Comparison of ENCODE assay signal across 12 cellular contexts in the genomic region with DNA sequence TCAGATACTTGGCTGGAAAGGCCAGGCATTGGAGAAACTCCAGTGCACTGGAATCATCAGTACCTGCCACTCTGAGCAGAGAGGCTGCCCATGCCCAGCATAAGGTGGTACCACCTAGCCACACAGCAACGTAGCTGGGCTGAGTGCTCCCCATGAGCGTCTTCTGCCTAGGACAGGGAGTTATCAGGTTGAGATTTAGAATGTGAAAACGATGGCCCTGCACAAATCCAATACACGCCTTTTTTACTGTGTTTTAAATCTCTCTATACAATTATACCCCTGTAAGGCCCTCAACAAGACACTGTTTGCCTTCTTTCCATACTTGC.
A peak's percentile ranks its signal among the peaks of the same experiment; 100 is the strongest.
DNase-seq lines count a peak whose midpoint lies in the region; ATAC-seq, FAIRE-seq and TF ChIP-seq lines count a peak whose summit lies in the region.
"Had no signal": no experiment of that assay in that cellular context is flagged by ENCODE, and none has a peak within 500 bp of the region (broad histone marks: within the 10 kb centered on the region; RNA-seq: fewer than 3 reads in every experiment).

No MANE protein-coding gene starts in this region.

- H3K27ac Mint-ChIP-seq in T-helper 1 cell treated with Interleukin-12 subunit alpha and Interleukin-12 subunit beta and Interleukin-4 antibody, amounts not matched to agents 30 μg/mL and 1 μg/mL, for 36 hours: peak overlapping the region; percentile 90
- H3K27ac Mint-ChIP-seq in activated naive CD8-positive, alpha-beta T cell treated with anti-CD3 and anti-CD28 coated beads, Interleukin-2, amount 50 U/mL, for 24 hours: peak overlapping the region; percentile 87

- H3K9ac ChIP-seq in HepG2 (ENCODE audit: insufficient read depth, low read depth, low read length): peak overlapping the region; percentile 96

- intact Hi-C loops in HepG2 (cut with micrococcal nuclease; ENCODE audit: unreplicated experiment): no loop called here

- no peak for TF ChIP-seq RAD21 in HepG2 (CRISPR knock-in tag; IDR thresholded peaks at IDR 0.05)

- WGBS in HepG2 (ENCODE audit: low lambda C conversion rate): 41% methylated on average over 4 of the region's 4 CpGs
- 39% methylated on average over 4 of the region's 4 CpGs for WGBS in suprapubic skin

- peaks cover 73% of the 10 kb centered on the region for H3K79me2 ChIP-seq in HepG2 (ENCODE audit: insufficient read depth, low read length)

- peak overlapping the region; percentile 86 for H3K27ac ChIP-seq in HepG2 (ENCODE audit: extremely low read length, insufficient read depth, low read length)
- peak overlapping the region; percentile 99 for H3K27ac ChIP-seq in suprapubic skin

- ATAC-seq in activated naive CD8-positive, alpha-beta T cell treated with anti-CD3 and anti-CD28 coated beads, Interleukin-2, amount 50 U/mL, for 24 hours: no peak
- ATAC-seq in HepG2: no peak

- no peaks in the 10 kb centered on the region for H3K36me3 ChIP-seq in HepG2 (replicated peaks in 1 of 2; ENCODE audit: control insufficient read depth in 1 of 2, insufficient read depth in 2 of 2, low read length in 2 of 2)
- H3K36me3 ChIP-seq in suprapubic skin: no peaks in the 10 kb centered on the region

- peaks cover 62% of the 10 kb centered on the region for H3K4me1 Mint-ChIP-seq in T-helper 1 cell treated with Interleukin-12 subunit alpha and Interleukin-12 subunit beta and Interleukin-4 antibody, amounts not matched to agents 30 μg/mL and 1 μg/mL, for 36 hours (ENCODE audit: low read depth)
- H3K4me1 Mint-ChIP-seq in activated naive CD8-positive, alpha-beta T cell treated with anti-CD3 and anti-CD28 coated beads, Interleukin-2, amount 50 U/mL, for 24 hours: peaks cover 74% of the 10 kb centered on the region

- H3K27me3 ChIP-seq in HepG2 (ENCODE audit: control insufficient read depth in 1 of 2, insufficient read depth in 2 of 2, low read length in 2 of 2) (no peaks in the 10 kb centered on the region; a peak in 1 of 5 replicates), suprapubic skin (no peaks in the 10 kb centered on the region)

- peaks cover 59% of the 10 kb centered on the region for H3K4me1 ChIP-seq in HepG2 (ENCODE audit: insufficient read depth, low read length)
- H3K4me1 ChIP-seq in suprapubic skin: peaks cover 63% of the 10 kb centered on the region

- no peaks in the 10 kb centered on the region for H3K9me3 Mint-ChIP-seq in T-helper 1 cell treated with Interleukin-12 subunit alpha and Interleukin-12 subunit beta and Interleukin-4 antibody, amounts not matched to agents 30 μg/mL and 1 μg/mL, for 36 hours
- H3K9me3 Mint-ChIP-seq in activated naive CD8-positive, alpha-beta T cell treated with anti-CD3 and anti-CD28 coated beads, Interleukin-2, amount 50 U/mL, for 24 hours: no peaks in the 10 kb centered on the region

- peaks cover 19% of the 10 kb centered on the region for H3K36me3 Mint-ChIP-seq in T-helper 1 cell treated with Interleukin-12 subunit alpha and Interleukin-12 subunit beta and Interleukin-4 antibody, amounts not matched to agents 30 μg/mL and 1 μg/mL, for 36 hours (ENCODE audit: low read depth)
- H3K36me3 Mint-ChIP-seq in activated naive CD8-positive, alpha-beta T cell treated with anti-CD3 and anti-CD28 coated beads, Interleukin-2, amount 50 U/mL, for 24 hours (ENCODE audit: low read depth): peaks cover 11% of the 10 kb centered on the region

- no peaks in the 10 kb centered on the region for H3K9me3 ChIP-seq in HepG2 (ENCODE audit: low read length)
- no peaks in the 10 kb centered on the region for H3K9me3 ChIP-seq in suprapubic skin

- POLR2A ChIA-PET in HepG2 (lab: Yijun Ruan, JAX): interaction anchor here (0.9 to 6.1 kb wide), 16 partner anchors 11 to 102 kb away, joined by 3 to 115 read pairs (median 10); a partner anchor contains a TSS

- no TSS peak for BruUV-seq in HepG2 (replicated peaks; lab: Mats Ljungman, UMichigan)

- no peak for TF ChIP-seq EP300 in HepG2 (IDR thresholded peaks at IDR 0.05; ENCODE audit: low read depth in 2 of 2, low read length in 2 of 2)
- no peak for TF ChIP-seq EP300 in HepG2 (CRISPR knock-in tag; IDR thresholded peaks at IDR 0.05; ENCODE audit: borderline replicate concordance)
- TF ChIP-seq EP300 in suprapubic skin (IDR thresholded peaks at IDR 0.05): no peak

- no peak for TF ChIP-seq POLR2A in HepG2 (IDR thresholded peaks at IDR 0.05; ENCODE audit: insufficient read depth in 1 of 2, low read depth in 2 of 2, low read length in 2 of 2)
- TF ChIP-seq POLR2A in suprapubic skin (IDR thresholded peaks at IDR 0.05): no peak

- FAIRE-seq in HepG2 (lab: Jason Lieb, UNC): no peak
- FAIRE-seq: bronchial epithelial cell had no signal

- CTCF ChIA-PET in HepG2 (lab: Yijun Ruan, JAX; ENCODE audit: low intra/inter-chr PET ratio, low total read pairs): no interaction called here

- H3K4me2 ChIP-seq in HepG2 (ENCODE audit: low read depth, low read length): peak overlapping the region; percentile 94

- H4K20me1 ChIP-seq in HepG2 (ENCODE audit: insufficient read depth, low read length): no peaks in the 10 kb centered on the region

- TF ChIP-seq CTCF in HepG2 (CRISPR knock-in tag; IDR thresholded peaks at IDR 0.05) (no peak), suprapubic skin (IDR thresholded peaks at IDR 0.05) (no peak)

- in situ Hi-C loops in HepG2 (cut with HindIII; ENCODE audit: extremely low pct_ligation_motif_present, low pct_unique_long_range_greater_than_20kb): no loop called here

- DNase-seq in T-helper 1 cell: no peak
- no peak for DNase-seq in activated naive CD8-positive, alpha-beta T cell treated with anti-CD3 and anti-CD28 coated beads, Interleukin-2, amount 50 U/mL, for 24 hours
- DNase-seq in HepG2 (ENCODE audit: low spot score): no peak
- no peak for DNase-seq in suprapubic skin (ENCODE audit: low spot score in 2 of 2)
- no peak for DNase-seq in hypothalamus (lab: John Stamatoyannopoulos, UW)
- DNase-seq in SHP77 treated with DMSO at 0.1 percent for 48 hours (lab: John Stamatoyannopoulos, UW): no peak
- DNase-seq in activated gamma-delta T cell (lab: John Stamatoyannopoulos, UW): no peak
- DNase-seq: 8988T; NCI-H524 treated with DMSO at 0.1 percent for 48 hours; stimulated activated CD4-positive, alpha-beta T cell treated with anti-CD3 and anti-CD28 coated beads, Interleukin-2, amount 100 ng/mL, for 48 hours had no signal

- H2AFZ ChIP-seq in HepG2 (ENCODE audit: low read length): no peak overlapping the region

- H3K4me3 ChIP-seq in HepG2 (replicated peaks in 1 of 3; ENCODE audit: insufficient read depth in 1 of 3, low read depth in 2 of 3, low read length in 3 of 3) (peak overlapping the region; percentile 76 to 80 (median 79)), suprapubic skin (peak overlapping the region; percentile 88)

- no peaks in the 10 kb centered on the region for H3K27me3 Mint-ChIP-seq in T-helper 1 cell treated with Interleukin-12 subunit alpha and Interleukin-12 subunit beta and Interleukin-4 antibody, amounts not matched to agents 30 μg/mL and 1 μg/mL, for 36 hours (ENCODE audit: low read depth)
- no peaks in the 10 kb centered on the region for H3K27me3 Mint-ChIP-seq in activated naive CD8-positive, alpha-beta T cell treated with anti-CD3 and anti-CD28 coated beads, Interleukin-2, amount 50 U/mL, for 24 hours

- peak overlapping the region; percentile 93 for H3K4me3 Mint-ChIP-seq in T-helper 1 cell treated with Interleukin-12 subunit alpha and Interleukin-12 subunit beta and Interleukin-4 antibody, amounts not matched to agents 30 μg/mL and 1 μg/mL, for 36 hours
- peak overlapping the region; percentile 89 for H3K4me3 Mint-ChIP-seq in activated naive CD8-positive, alpha-beta T cell treated with anti-CD3 and anti-CD28 coated beads, Interleukin-2, amount 50 U/mL, for 24 hours

TF ChIP-seq in HepG2, 621 proteins besides CTCF, POLR2A, EP300 and RAD21:
- no peak for TF ChIP-seq ERF (CRISPR knock-in tag; IDR thresholded peaks at IDR 0.05)
- TF ChIP-seq ATM (IDR thresholded peaks at IDR 0.05; ENCODE audit: borderline replicate concordance): no peak
- TF ChIP-seq KLF12 (CRISPR knock-in tag; IDR thresholded peaks at IDR 0.05; ENCODE audit: borderline replicate concordance): no peak
- TF ChIP-seq, protein P1, sequence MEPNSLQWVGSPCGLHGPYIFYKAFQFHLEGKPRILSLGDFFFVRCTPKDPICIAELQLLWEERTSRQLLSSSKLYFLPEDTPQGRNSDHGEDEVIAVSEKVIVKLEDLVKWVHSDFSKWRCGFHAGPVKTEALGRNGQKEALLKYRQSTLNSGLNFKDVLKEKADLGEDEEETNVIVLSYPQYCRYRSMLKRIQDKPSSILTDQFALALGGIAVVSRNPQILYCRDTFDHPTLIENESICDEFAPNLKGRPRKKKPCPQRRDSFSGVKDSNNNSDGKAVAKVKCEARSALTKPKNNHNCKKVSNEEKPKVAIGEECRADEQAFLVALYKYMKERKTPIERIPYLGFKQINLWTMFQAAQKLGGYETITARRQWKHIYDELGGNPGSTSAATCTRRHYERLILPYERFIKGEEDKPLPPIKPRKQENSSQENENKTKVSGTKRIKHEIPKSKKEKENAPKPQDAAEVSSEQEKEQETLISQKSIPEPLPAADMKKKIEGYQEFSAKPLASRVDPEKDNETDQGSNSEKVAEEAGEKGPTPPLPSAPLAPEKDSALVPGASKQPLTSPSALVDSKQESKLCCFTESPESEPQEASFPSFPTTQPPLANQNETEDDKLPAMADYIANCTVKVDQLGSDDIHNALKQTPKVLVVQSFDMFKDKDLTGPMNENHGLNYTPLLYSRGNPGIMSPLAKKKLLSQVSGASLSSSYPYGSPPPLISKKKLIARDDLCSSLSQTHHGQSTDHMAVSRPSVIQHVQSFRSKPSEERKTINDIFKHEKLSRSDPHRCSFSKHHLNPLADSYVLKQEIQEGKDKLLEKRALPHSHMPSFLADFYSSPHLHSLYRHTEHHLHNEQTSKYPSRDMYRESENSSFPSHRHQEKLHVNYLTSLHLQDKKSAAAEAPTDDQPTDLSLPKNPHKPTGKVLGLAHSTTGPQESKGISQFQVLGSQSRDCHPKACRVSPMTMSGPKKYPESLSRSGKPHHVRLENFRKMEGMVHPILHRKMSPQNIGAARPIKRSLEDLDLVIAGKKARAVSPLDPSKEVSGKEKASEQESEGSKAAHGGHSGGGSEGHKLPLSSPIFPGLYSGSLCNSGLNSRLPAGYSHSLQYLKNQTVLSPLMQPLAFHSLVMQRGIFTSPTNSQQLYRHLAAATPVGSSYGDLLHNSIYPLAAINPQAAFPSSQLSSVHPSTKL (CRISPR knock-in tag; IDR thresholded peaks at IDR 0.05): no peak
- 0 out of 2 replicates have a peak, but pooled peaks have one; percentile 24 for TF ChIP-seq SP2 (CRISPR knock-in tag; IDR thresholded peaks at IDR 0.05)
- peak; percentile 80 for TF ChIP-seq ZNF263 (CRISPR knock-in tag; IDR thresholded peaks at IDR 0.05)
- TF ChIP-seq RBM22 (optimal IDR thresholded peaks at IDR 0.05; ENCODE audit: low read length): no peak
- TF ChIP-seq, protein P2, sequence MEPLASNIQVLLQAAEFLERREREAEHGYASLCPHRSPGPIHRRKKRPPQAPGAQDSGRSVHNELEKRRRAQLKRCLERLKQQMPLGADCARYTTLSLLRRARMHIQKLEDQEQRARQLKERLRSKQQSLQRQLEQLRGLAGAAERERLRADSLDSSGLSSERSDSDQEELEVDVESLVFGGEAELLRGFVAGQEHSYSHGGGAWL (CRISPR knock-in tag; IDR thresholded peaks at IDR 0.05): no peak
